ENCODE assay signal across 8 cellular contexts in the genomic region with DNA sequence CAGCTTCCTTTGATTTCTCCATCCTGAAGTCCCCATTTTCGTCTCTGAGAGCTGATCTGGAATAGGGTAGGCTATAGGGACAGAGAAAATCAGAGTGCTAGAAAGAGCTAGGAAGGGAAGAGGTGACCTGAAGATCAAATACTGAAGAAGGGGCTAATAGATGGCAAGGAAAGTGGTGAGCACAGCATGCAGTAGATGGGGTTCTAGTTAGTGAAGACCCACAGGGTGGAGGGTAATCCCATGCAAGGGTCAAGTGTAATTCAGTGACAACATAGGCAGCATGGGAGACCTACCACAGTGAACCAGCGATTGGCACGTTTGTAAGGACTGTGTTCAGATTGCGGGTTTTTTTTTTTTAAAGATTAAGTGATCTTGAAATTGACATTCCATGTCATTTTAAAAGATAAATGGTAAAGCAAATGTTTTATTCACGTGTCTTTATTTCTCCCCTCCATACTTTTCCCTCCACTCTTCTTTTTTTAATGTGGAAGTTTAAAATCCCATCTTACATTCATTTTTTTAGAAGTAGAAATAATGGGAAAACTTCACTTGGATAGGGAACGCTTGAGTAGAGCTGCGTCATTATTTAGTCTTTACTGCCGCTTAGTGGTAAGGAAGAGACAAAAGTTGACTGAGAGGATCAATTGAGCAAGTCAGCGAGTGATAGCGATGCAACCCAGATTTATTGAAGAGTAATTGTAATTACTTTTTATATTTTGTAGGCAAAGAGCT. TPM values are rescaled to one million over a fixed set of nuclear protein-coding genes. Genes with fewer than 3 reads are reported as not detected.
DNase-seq lines count a peak whose midpoint lies in the region; TF ChIP-seq lines count a peak whose summit lies in the region.

No MANE protein-coding gene starts in this region.

- H3K36me3 Mint-ChIP-seq in chondrocyte (ENCODE audit: low read depth) = no peaks in the 10 kb centered on the region

- no peak overlapping the region for H3K4me3 ChIP-seq in AG09309 (ENCODE audit: control insufficient read depth, low read depth, low read length)
- no peak overlapping the region for H3K4me3 ChIP-seq in GM12875 (ENCODE audit: low read depth, low read length)
- H3K4me3 ChIP-seq in HL-60 (replicated peaks; ENCODE audit: insufficient read depth, low read length) = no peak overlapping the region
- no peak overlapping the region for H3K4me3 ChIP-seq in liver (ENCODE audit: low read depth in 1 of 3, low read length in 3 of 3)
- no peak overlapping the region for H3K4me3 ChIP-seq in vagina

- TF ChIP-seq POLR2A in vagina (IDR thresholded peaks at IDR 0.05) = no peak

- no peaks in the 10 kb centered on the region for H3K9me3 ChIP-seq in liver (ENCODE audit: control insufficient read depth in 4 of 4, low read length in 3 of 4)
- no peaks in the 10 kb centered on the region for H3K9me3 ChIP-seq in vagina

- H3K9ac ChIP-seq in liver (ENCODE audit: low read depth in 1 of 2, low read length in 2 of 2) = no peak overlapping the region

- TF ChIP-seq CTCF in AG09309 (IDR thresholded peaks at IDR 0.05; ENCODE audit: control insufficient read depth, insufficient read depth, low read depth, low read length, missing control alignments) (peak; percentile 83), GM12875 (IDR thresholded peaks at IDR 0.05; ENCODE audit: borderline replicate concordance, insufficient read depth, low read depth, low read length) (peak; percentile 64; the same call in 1 of the 2 replicates), HL-60 (IDR thresholded peaks at IDR 0.05; ENCODE audit: insufficient read depth, low read length) (peak; percentile 5), chondrocyte (IDR thresholded peaks at IDR 0.05) (peak; percentile 89), liver (IDR thresholded peaks at IDR 0.05; ENCODE audit: low read depth, low read length, missing input control) (peak; percentile 70), vagina (IDR thresholded peaks at IDR 0.05) (peak; percentile 39 to 78 (median 45))

- H3K4me3 Mint-ChIP-seq in chondrocyte (ENCODE audit: unreplicated experiment) = no peak overlapping the region

- no peak overlapping the region for H3K27ac Mint-ChIP-seq in chondrocyte (ENCODE audit: unreplicated experiment)

- H3K36me3 ChIP-seq in liver (ENCODE audit: control insufficient read depth in 4 of 4, insufficient read depth in 3 of 4, low read depth in 1 of 4, low read length in 3 of 4) = no peaks in the 10 kb centered on the region
- no peaks in the 10 kb centered on the region for H3K36me3 ChIP-seq in vagina

- DNase-seq in AG09309 (ENCODE audit: low read depth) (peak; percentile 38), HL-60 (ENCODE audit: low read depth in 1 of 2, low spot score in 1 of 2) (peak in 1 of 2 experiments; percentile 18), NOMO-1 treated with DMSO at 0.1 percent for 48 hours (lab: John Stamatoyannopoulos, UW; ENCODE audit: unreplicated experiment) (peak; percentile 68), chondrocyte (ENCODE audit: low spot score) (no peak), vagina (ENCODE audit: extremely low spot score in 2 of 2) (no peak), mesenteric fat pad (ENCODE audit: low spot score) (no peak)

- H3K27ac ChIP-seq in HL-60 (replicated peaks) (no peak overlapping the region), liver (ENCODE audit: low read depth in 1 of 2, low read length in 2 of 2) (no peak overlapping the region), vagina (no peak overlapping the region)

- 15% methylated on average over 10 of the region's 10 CpGs for WGBS in liver

- no peaks in the 10 kb centered on the region for H3K27me3 ChIP-seq in HL-60 (ENCODE audit: insufficient read depth, poor library complexity, severe bottlenecking)
- H3K27me3 ChIP-seq in liver (ENCODE audit: control insufficient read depth in 4 of 4, insufficient read depth in 4 of 4, low read length in 3 of 4) = peaks cover 0 to 3% (median under 1%) of the 10 kb centered on the region in 4 donors
- H3K27me3 ChIP-seq in vagina = no peaks in the 10 kb centered on the region

- no peaks in the 10 kb centered on the region for H3K9me3 Mint-ChIP-seq in chondrocyte (ENCODE audit: low read depth)

- H3K4me1 ChIP-seq in liver (ENCODE audit: control insufficient read depth in 4 of 4, insufficient read depth in 4 of 4, low read length in 3 of 4) = no peaks in the 10 kb centered on the region
- H3K4me1 ChIP-seq in vagina = no peaks in the 10 kb centered on the region

- H3K4me1 Mint-ChIP-seq in chondrocyte (ENCODE audit: low read depth) = peaks cover 4% of the 10 kb centered on the region

- intact Hi-C loops in vagina (cut with DNase I) = no loop called here

- TF ChIP-seq RAD21 in liver (IDR thresholded peaks at IDR 0.05) = peak; percentile 88 to 90

- peaks cover 40% of the 10 kb centered on the region for H3K27me3 Mint-ChIP-seq in chondrocyte (ENCODE audit: low read depth)

TF ChIP-seq in liver, 16 proteins besides CTCF, POLR2A, EP300 and RAD21:
- TF ChIP-seq SP1 (IDR thresholded peaks at IDR 0.05) (no peak), ATF3 (IDR thresholded peaks at IDR 0.05) (no peak)

RNA-seq across cellular contexts. Expression of gene ABI1, which starts 21.0 kb away (rescaled TPM):
- total RNA-seq in chondrocyte (50.2 to 56.5 TPM (median 51.9 TPM) in 3 replicates), liver (10 to 100 TPM; 14.7 to 18.3 TPM), vagina (26.0 TPM), mesenteric fat pad (42.6 TPM)
- polyA plus RNA-seq in liver = 10 to 100 TPM; 10.7 to 13.9 TPM

Comparison
In these comparisons a context has a peak if more than half of its experiments do, and no peak if none do; other contexts are left out.
1. DNase-seq: peak in AG09309 (single experiment) and NOMO-1 treated with DMSO at 0.1 percent for 48 hours (single experiment); none in chondrocyte (single experiment), vagina (0 of 2) and mesenteric fat pad (single experiment).
2. CTCF ChIP-seq: peak in every context shown above with its lines; median percentile 89 in chondrocyte; 83 in AG09309; 70 in liver; 64 in GM12875; 45 in vagina; 5 in HL-60.